ENCODE assay signal across 7 cellular contexts in genomic region chr5:154858972-154859950, GRCh38. TPM values are rescaled to one million over a fixed set of nuclear protein-coding genes. Genes with fewer than 3 reads are reported as not detected.
A peak's percentile ranks its signal among the peaks of the same experiment; 100 is the strongest.
DNase-seq lines count a peak whose midpoint lies in the region; ATAC-seq lines count a peak whose summit lies in the region.

No MANE protein-coding gene starts in this region.

- H3K4me1 Mint-ChIP-seq in activated naive CD8-positive, alpha-beta T cell treated with anti-CD3 and anti-CD28 coated beads, Interleukin-2, amount 10 ng/mL, durations not matched to agents 7 days and 5 days, result peaks cover 24% of the 10 kb centered on the region

- H3K4me3 Mint-ChIP-seq in activated naive CD8-positive, alpha-beta T cell treated with anti-CD3 and anti-CD28 coated beads, Interleukin-2, amount 10 ng/mL, durations not matched to agents 7 days and 5 days, result peak overlapping the region; percentile 96

- no peaks in the 10 kb centered on the region for H3K27me3 Mint-ChIP-seq in activated naive CD8-positive, alpha-beta T cell treated with anti-CD3 and anti-CD28 coated beads, Interleukin-2, amount 10 ng/mL, durations not matched to agents 7 days and 5 days

- peak overlapping the region; percentile 99 for H3K27ac Mint-ChIP-seq in activated naive CD8-positive, alpha-beta T cell treated with anti-CD3 and anti-CD28 coated beads, Interleukin-2, amount 10 ng/mL, durations not matched to agents 7 days and 5 days

- H3K27me3 ChIP-seq in MG63 (no peaks in the 10 kb centered on the region), iPS-20b (ENCODE audit: insufficient read depth, low read length) (no peaks in the 10 kb centered on the region)

- no peaks in the 10 kb centered on the region for H3K9me3 Mint-ChIP-seq in activated naive CD8-positive, alpha-beta T cell treated with anti-CD3 and anti-CD28 coated beads, Interleukin-2, amount 10 ng/mL, durations not matched to agents 7 days and 5 days

- peak overlapping the region; percentile 84 for H3K9ac ChIP-seq in iPS-20b (ENCODE audit: low read depth, low read length)

- H3K4me1 ChIP-seq in iPS-20b (ENCODE audit: insufficient read depth, low read length), result peaks cover 11% of the 10 kb centered on the region; the same call in 1 of the 2 replicates

- DNase-seq in MG63 (no peak), cortex of kidney (lab: John Stamatoyannopoulos, UW) (no peak), NCI-H1105 treated with DMSO at 0.1 percent for 48 hours (lab: John Stamatoyannopoulos, UW) (no peak)
- no peak for DNase-seq in activated naive CD8-positive, alpha-beta T cell treated with anti-CD3 and anti-CD28 coated beads, Interleukin-2, amount 10 ng/mL, durations not matched to agents 7 days and 5 days
- peak; percentile 3 for DNase-seq in stimulated activated naive CD4-positive, alpha-beta T cell treated with Interleukin-2 at 50 U/mL for 16 hours (lab: John Stamatoyannopoulos, UW)

- peaks cover 15% of the 10 kb centered on the region for H3K36me3 Mint-ChIP-seq in activated naive CD8-positive, alpha-beta T cell treated with anti-CD3 and anti-CD28 coated beads, Interleukin-2, amount 10 ng/mL, durations not matched to agents 7 days and 5 days

- H3K4me3 ChIP-seq in MG63 (peak overlapping the region; percentile 83), iPS-20b (ENCODE audit: low read length) (peak overlapping the region; percentile 85)

- peak overlapping the region; percentile 94 for H3K27ac ChIP-seq in iPS-20b (ENCODE audit: low read length)

- H3K36me3 ChIP-seq in MG63, result peaks cover 33% of the 10 kb centered on the region
- peaks cover 19% of the 10 kb centered on the region for H3K36me3 ChIP-seq in iPS-20b (ENCODE audit: insufficient read depth, low read depth, low read length)

- H3K9me3 ChIP-seq in MG63, result no peaks in the 10 kb centered on the region
- no peaks in the 10 kb centered on the region for H3K9me3 ChIP-seq in iPS-20b (ENCODE audit: insufficient read depth, low read depth, low read length)

- POLR2A ChIA-PET in activated naive CD8-positive, alpha-beta T cell treated with anti-CD3 and anti-CD28 coated beads, Interleukin-2, amount 10 ng/mL, durations not matched to agents 7 days and 5 days (lab: Charles Lee), result interaction anchor here (0.6 to 1.3 kb wide), 5 partner anchors 10 to 212 kb away, joined by 3 to 9 read pairs (median 4); no protein-coding TSS in a partner anchor

- peak; percentile 19 for ATAC-seq in GM18517 (IDR thresholded peaks at IDR 0.05; ENCODE audit: unreplicated experiment)
- no peak for ATAC-seq in activated naive CD8-positive, alpha-beta T cell treated with anti-CD3 and anti-CD28 coated beads, Interleukin-2, amount 10 ng/mL, durations not matched to agents 7 days and 5 days (ENCODE audit: low read depth)

RNA-seq across cellular contexts. Expression of gene CNOT8, which starts 0.8 kb away (rescaled TPM):
- total RNA-seq in MG63 (2014; rRNA removed; shearing (Covaris generic); ENCODE audit: low replicate concordance), result 67.0 and 70.7 TPM in 2 replicates
- 10 to 100 TPM; 77.7 to 78.3 TPM for total RNA-seq in activated naive CD8-positive, alpha-beta T cell treated with anti-CD3 and anti-CD28 coated beads, Interleukin-2, amount 10 ng/mL, durations not matched to agents 7 days and 5 days

RNA-seq across cellular contexts. Expression of gene FAXDC2, which starts 8.9 kb away (rescaled TPM):
- 0.54 TPM in 1 of 2 replicates, not detected in the other for total RNA-seq in MG63 (2014; rRNA removed; shearing (Covaris generic); ENCODE audit: low replicate concordance)
- not detected for total RNA-seq in activated naive CD8-positive, alpha-beta T cell treated with anti-CD3 and anti-CD28 coated beads, Interleukin-2, amount 10 ng/mL, durations not matched to agents 7 days and 5 days
